38 cellular contexts compared by ENCODE assay signal in the genomic region with DNA sequence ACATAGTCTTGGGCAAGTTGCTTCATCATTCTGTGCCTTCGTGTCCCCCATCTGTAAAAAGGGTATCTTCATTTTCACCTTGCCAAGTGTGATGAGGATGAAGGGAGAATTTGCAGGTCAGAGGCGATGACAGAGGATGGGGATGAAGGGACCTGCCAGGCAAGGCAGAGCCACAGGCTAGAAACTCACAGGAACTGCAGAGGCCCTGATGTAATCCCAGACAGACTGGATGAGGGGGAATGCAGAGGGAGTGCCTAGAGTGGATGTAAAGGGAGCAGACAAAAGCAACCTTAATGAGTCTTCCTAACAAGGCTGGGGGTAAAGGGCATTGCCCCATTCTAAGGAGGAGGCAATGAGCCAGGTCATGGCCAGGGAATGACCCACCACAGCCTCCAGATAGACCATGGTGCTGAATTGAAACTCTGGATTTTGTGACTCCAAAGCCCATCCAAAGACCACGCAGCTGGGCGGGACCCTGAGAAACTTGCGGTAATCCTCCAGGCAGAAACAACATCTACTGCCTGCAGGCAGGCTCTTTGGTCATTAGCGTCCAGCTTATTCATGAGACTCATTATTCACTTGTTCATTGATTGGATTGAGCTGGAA. TPM values are rescaled to one million over a fixed set of nuclear protein-coding genes. Genes with fewer than 3 reads are reported as not detected.
"Had no signal": no experiment of that assay in that cellular context is flagged by ENCODE, and none has a peak within 500 bp of the region (broad histone marks: within the 10 kb centered on the region; RNA-seq: fewer than 3 reads in every experiment).

No MANE protein-coding gene starts in this region.

- H3K9me3 Mint-ChIP-seq: activated naive CD8-positive, alpha-beta T cell treated with anti-CD3 and anti-CD28 coated beads for 36 hours; activated T-cell treated with anti-CD3 and anti-CD28 coated beads, Interleukin-2, amount 50 U/mL, for 24 hours; activated T-helper 17 cell treated with anti-CD3 and anti-CD28 coated beads, Interleukin-2, amount 50 U/mL, for 72 hours; nephron progenitor cell; stimulated activated memory B cell treated with anti-CD40 and anti-IgM and Interleukin-4, amounts not matched to agents 10 μg/mL and 1 μg/mL and 100 μg/mL, for 72 hours; stimulated activated naive CD8-positive, alpha-beta T cell treated with anti-CD3 and anti-CD28 coated beads, Interleukin-15, amount 100 ng/mL, for 72 hours; T-helper 1 cell treated with Interleukin-12 subunit alpha and Interleukin-12 subunit beta and Interleukin-4 antibody, amounts not matched to agents 30 μg/mL and 1 μg/mL, for 36 hours had no signal

- H3K4me3 Mint-ChIP-seq: activated naive CD8-positive, alpha-beta T cell treated with anti-CD3 and anti-CD28 coated beads for 36 hours; activated T-cell treated with anti-CD3 and anti-CD28 coated beads, Interleukin-2, amount 50 U/mL, for 24 hours; activated T-helper 17 cell treated with anti-CD3 and anti-CD28 coated beads, Interleukin-2, amount 50 U/mL, for 72 hours; naive B cell; nephron progenitor cell; stimulated activated memory B cell treated with anti-CD40 and anti-IgM and Interleukin-4, amounts not matched to agents 10 μg/mL and 1 μg/mL and 100 μg/mL, for 72 hours; stimulated activated naive CD8-positive, alpha-beta T cell treated with anti-CD3 and anti-CD28 coated beads, Interleukin-15, amount 100 ng/mL, for 72 hours; T-helper 1 cell treated with Interleukin-12 subunit alpha and Interleukin-12 subunit beta and Interleukin-4 antibody, amounts not matched to agents 30 μg/mL and 1 μg/mL, for 36 hours had no signal

- H3K27me3 ChIP-seq: adrenal gland, body of pancreas, dorsolateral prefrontal cortex, gastroesophageal sphincter, ovary, sigmoid colon, upper lobe of left lung had no signal

- DNase-seq: activated CD4-positive, alpha-beta T cell treated with anti-CD3 and anti-CD28 coated beads for 1 hour; activated CD8-positive, alpha-beta memory T cell treated with anti-CD3 and anti-CD28 coated beads for 24 hours; activated naive CD4-positive, alpha-beta T cell treated with Interleukin-2 at 50 U/mL for 16 hours; activated naive CD8-positive, alpha-beta T cell treated with anti-CD3 and anti-CD28 coated beads for 36 hours; adrenal gland; aorta; body of pancreas; effector memory CD4-positive, alpha-beta T cell; hippocampal formation; kidney; lower lobe of right lung; naive B cell; nephron progenitor cell; retina; small intestine; stimulated activated CD4-positive, alpha-beta T cell treated with anti-CD3 and anti-CD28 coated beads, Interleukin-1b, Interleukin-23, amount 100 ng/mL, for 48 hours; stimulated activated CD4-positive, alpha-beta T cell treated with anti-CD3 and anti-CD28 coated beads, Interleukin-4, amount 100 ng/mL, for 4 hours; stimulated activated CD8-positive, alpha-beta memory T cell treated with anti-CD3 and anti-CD28 coated beads, Interleukin-4, amount 100 ng/mL, for 48 hours; stimulated activated naive CD8-positive, alpha-beta T cell treated with anti-CD3 and anti-CD28 coated beads, Interleukin-15, amount 100 ng/mL, for 72 hours; substantia nigra; T-helper 9 cell had no signal

- H3K4me1 ChIP-seq: prostate gland had no signal

- H3K36me3 ChIP-seq: adrenal gland, cardiac muscle cell, gastroesophageal sphincter, lower lobe of right lung, ovary, prostate gland, sigmoid colon, upper lobe of left lung had no signal

- H3K27me3 Mint-ChIP-seq: activated naive CD8-positive, alpha-beta T cell treated with anti-CD3 and anti-CD28 coated beads for 36 hours; activated T-helper 17 cell treated with anti-CD3 and anti-CD28 coated beads, Interleukin-2, amount 50 U/mL, for 72 hours had no signal

- ATAC-seq: activated T-helper 17 cell treated with anti-CD3 and anti-CD28 coated beads, Interleukin-2, amount 50 U/mL, for 72 hours; body of pancreas; gastroesophageal sphincter; stimulated activated memory B cell treated with anti-CD40 and anti-IgM and Interleukin-4, amounts not matched to agents 10 μg/mL and 1 μg/mL and 100 μg/mL, for 72 hours; stimulated activated naive CD8-positive, alpha-beta T cell treated with anti-CD3 and anti-CD28 coated beads, Interleukin-15, amount 100 ng/mL, for 72 hours had no signal

- H3K36me3 Mint-ChIP-seq: activated naive CD8-positive, alpha-beta T cell treated with anti-CD3 and anti-CD28 coated beads for 36 hours; naive B cell; stimulated activated memory B cell treated with anti-CD40 and anti-IgM and Interleukin-4, amounts not matched to agents 10 μg/mL and 1 μg/mL and 100 μg/mL, for 72 hours had no signal

- H3K27ac ChIP-seq: adrenal gland, body of pancreas, cardiac muscle cell, coronary artery, gastroesophageal sphincter, lower lobe of right lung, ovary, prostate gland, sigmoid colon, SK-N-MC, VCaP had no signal

- H3K4me3 ChIP-seq: adrenal gland, body of pancreas, cardiac muscle cell, coronary artery, dorsolateral prefrontal cortex, gastroesophageal sphincter, lower lobe of right lung, ovary, prostate gland, sigmoid colon, SK-N-MC, upper lobe of left lung had no signal

- H3K27ac Mint-ChIP-seq: activated naive CD8-positive, alpha-beta T cell treated with anti-CD3 and anti-CD28 coated beads for 36 hours; activated T-cell treated with anti-CD3 and anti-CD28 coated beads, Interleukin-2, amount 50 U/mL, for 24 hours; activated T-helper 17 cell treated with anti-CD3 and anti-CD28 coated beads, Interleukin-2, amount 50 U/mL, for 72 hours; nephron progenitor cell; stimulated activated memory B cell treated with anti-CD40 and anti-IgM and Interleukin-4, amounts not matched to agents 10 μg/mL and 1 μg/mL and 100 μg/mL, for 72 hours; stimulated activated naive CD8-positive, alpha-beta T cell treated with anti-CD3 and anti-CD28 coated beads, Interleukin-15, amount 100 ng/mL, for 72 hours; T-helper 1 cell treated with Interleukin-12 subunit alpha and Interleukin-12 subunit beta and Interleukin-4 antibody, amounts not matched to agents 30 μg/mL and 1 μg/mL, for 36 hours had no signal

- H3K9me3 ChIP-seq: adrenal gland, body of pancreas, gastroesophageal sphincter, lower lobe of right lung, ovary, prostate gland, sigmoid colon, upper lobe of left lung had no signal

RNA-seq across cellular contexts. Expression of a gene that starts 1.9 kb away (rescaled TPM):
- total RNA-seq: activated naive CD8-positive, alpha-beta T cell treated with anti-CD3 and anti-CD28 coated beads for 36 hours; activated T-helper 17 cell treated with anti-CD3 and anti-CD28 coated beads, Interleukin-2, amount 50 U/mL, for 72 hours; body of pancreas; cardiac muscle cell; cerebellum; fibroblast of lung; fibroblast of villous mesenchyme; gastroesophageal sphincter; lower lobe of right lung; sigmoid colon; upper lobe of left lung had no signal
- polyA plus RNA-seq: aorta, cardiac muscle cell, fibroblast of lung, ovary, sigmoid colon had no signal
